4 cellular contexts compared by ENCODE assay signal in genomic region chr2:106514827-106515226, GRCh38. TPM values are rescaled to one million over a fixed set of nuclear protein-coding genes. Genes with fewer than 3 reads are reported as not detected.
"Had no signal": no experiment of that assay in that cellular context is flagged by ENCODE, and none has a peak within 500 bp of the region (broad histone marks: within the 10 kb centered on the region; RNA-seq: fewer than 3 reads in every experiment).

No MANE protein-coding gene starts in this region.

RNA-seq across cellular contexts. Expression of gene CD8B2, which starts 27.7 kb away (rescaled TPM):
- total RNA-seq: ascending aorta, fibroblast of lung, glomerular endothelial cell, right cardiac atrium had no signal
- polyA plus RNA-seq: fibroblast of lung, right cardiac atrium had no signal
